In genomic region chr1:61812916-61813315, GRCh38 we compare ENCODE assay signal across 16 cellular contexts.
DNase-seq lines count a peak whose midpoint lies in the region; ATAC-seq and TF ChIP-seq lines count a peak whose summit lies in the region.
"Had no signal": no experiment of that assay in that cellular context is flagged by ENCODE, and none has a peak within 500 bp of the region (broad histone marks: within the 10 kb centered on the region; RNA-seq: fewer than 3 reads in every experiment).

No MANE protein-coding gene starts in this region.

- H3K9me2 ChIP-seq in GM23248 (ENCODE audit: insufficient read depth) (no peaks in the 10 kb centered on the region), GM23338 (ENCODE audit: insufficient read depth) (no peaks in the 10 kb centered on the region)

- H2AFZ ChIP-seq in GM23248 (no peak overlapping the region), GM23338 (no peak overlapping the region)

- no peaks in the 10 kb centered on the region for H3K27me3 ChIP-seq in GM23248 (replicated peaks; ENCODE audit: insufficient read depth)
- no peaks in the 10 kb centered on the region for H3K27me3 ChIP-seq in GM23338 (ENCODE audit: insufficient read depth)
- no peaks in the 10 kb centered on the region for H3K27me3 ChIP-seq in body of pancreas
- H3K27me3 ChIP-seq: BE2C had no signal

- H3K27me3 Mint-ChIP-seq in GM23338 (ENCODE audit: insufficient read depth, low read depth, poor library complexity): peaks cover 2% of the 10 kb centered on the region
- H3K27me3 Mint-ChIP-seq: CD4-positive, CD25-positive, alpha-beta regulatory T cell; CD8-positive, alpha-beta memory T cell had no signal

- ATAC-seq in GM23338 (no peak), body of pancreas (no peak)

- no peaks in the 10 kb centered on the region for H3K9me3 Mint-ChIP-seq in GM23338
- H3K9me3 Mint-ChIP-seq: CD4-positive, CD25-positive, alpha-beta regulatory T cell; CD8-positive, alpha-beta memory T cell had no signal

- H3K4me3 ChIP-seq in GM23248 (no peak overlapping the region), GM23338 (no peak overlapping the region), body of pancreas (no peak overlapping the region)
- H3K4me3 ChIP-seq: HAP-1 had no signal

- no peak overlapping the region for H3K9ac ChIP-seq in GM23248

- no peak overlapping the region for H3K27ac Mint-ChIP-seq in GM23338
- H3K27ac Mint-ChIP-seq: CD4-positive, CD25-positive, alpha-beta regulatory T cell had no signal

- H3K36me3 Mint-ChIP-seq in GM23338 (ENCODE audit: low read depth): peaks cover 30% of the 10 kb centered on the region

- in situ Hi-C loops in GM23248 (cut with MboI): no loop called here

- H3K27ac ChIP-seq in GM23248: no peak overlapping the region
- no peak overlapping the region for H3K27ac ChIP-seq in GM23338 (ENCODE audit: low read depth)
- H3K27ac ChIP-seq in body of pancreas: no peak overlapping the region

- H3K9me3 ChIP-seq in GM23248 (ENCODE audit: low read depth) (no peaks in the 10 kb centered on the region), body of pancreas (no peaks in the 10 kb centered on the region)
- H3K9me3 ChIP-seq: BE2C, Caco-2, HAP-1 had no signal

- H3K4me1 ChIP-seq in GM23248 (ENCODE audit: insufficient read depth) (no peaks in the 10 kb centered on the region), GM23338 (ENCODE audit: insufficient read depth) (no peaks in the 10 kb centered on the region), body of pancreas (no peaks in the 10 kb centered on the region)
- H3K4me1 ChIP-seq: BE2C, Caco-2, HAP-1 had no signal

- no peak overlapping the region for H3K4me3 Mint-ChIP-seq in GM23338
- H3K4me3 Mint-ChIP-seq: CD4-positive, CD25-positive, alpha-beta regulatory T cell; CD8-positive, alpha-beta memory T cell had no signal

- no peaks in the 10 kb centered on the region for H3F3A ChIP-seq in GM23248 (ENCODE audit: insufficient read depth)
- H3F3A ChIP-seq in GM23338 (replicated peaks; ENCODE audit: low read depth): no peaks in the 10 kb centered on the region

- 48 to 55% methylated on average over 1 of the region's 1 CpG for WGBS in GM23248 (ENCODE audit: low coverage in 1 of 2, low lambda C conversion rate in 2 of 2, missing lambda C conversion rate in 2 of 2), 2 experiments
- 86 to 95% methylated on average over 1 of the region's 1 CpG for WGBS in body of pancreas, 2 donors

- H4K20me1 ChIP-seq in GM23248 (ENCODE audit: insufficient read depth): no peaks in the 10 kb centered on the region
- 0 out of 2 replicates have a peak, but pooled peaks cover 7% of the 10 kb centered on the region for H4K20me1 ChIP-seq in GM23338 (replicated peaks; ENCODE audit: insufficient read depth)

- no peaks in the 10 kb centered on the region for H3K36me3 ChIP-seq in GM23248 (ENCODE audit: low read depth)
- 0 out of 2 replicates have a peak, but pooled peaks cover 9% of the 10 kb centered on the region for H3K36me3 ChIP-seq in GM23338 (ENCODE audit: insufficient read depth)
- H3K36me3 ChIP-seq in body of pancreas (replicated peaks in 1 of 2; ENCODE audit: insufficient read depth in 1 of 2, low read depth in 2 of 2): peaks cover 0 to 4% of the 10 kb centered on the region in 2 donors
- H3K36me3 ChIP-seq: BE2C, HAP-1 had no signal

- H3K4me2 ChIP-seq in GM23248 (ENCODE audit: unreplicated experiment) (no peak overlapping the region), GM23338 (no peak overlapping the region)

- peak; percentile 4 for DNase-seq in GM23248
- peak; percentile 2 for DNase-seq in LHCN-M2 (ENCODE audit: low read depth)
- peak; percentile 11 for DNase-seq in inferior parietal cortex (ENCODE audit: extremely low spot score)
- DNase-seq in superior temporal gyrus (ENCODE audit: extremely low spot score): peak; percentile 40
- DNase-seq in GM23338 (ENCODE audit: low spot score): no peak
- no peak for DNase-seq in NAMALWA (ENCODE audit: low spot score)
- no peak for DNase-seq in body of pancreas
- DNase-seq: ACHN; BE2C; C1 segment of cervical spinal cord; Caco-2; CD4-positive, CD25-positive, alpha-beta regulatory T cell; CD8-positive, alpha-beta memory T cell; DMS79; GDM1 had no signal

- intact Hi-C loops in body of pancreas (cut with DNase I): no loop called here

- TF ChIP-seq POLR2A in body of pancreas (IDR thresholded peaks at IDR 0.05): no peak

- no peaks in the 10 kb centered on the region for H3K4me1 Mint-ChIP-seq in GM23338
- H3K4me1 Mint-ChIP-seq: CD8-positive, alpha-beta memory T cell had no signal

- H3K79me2 ChIP-seq in GM23248 (ENCODE audit: insufficient read depth) (no peaks in the 10 kb centered on the region), GM23338 (replicated peaks; ENCODE audit: insufficient read depth) (no peaks in the 10 kb centered on the region)

- no peak for TF ChIP-seq CTCF in GM23338 (conservative IDR thresholded peaks at IDR 0.05; ENCODE audit: low read depth in 2 of 2)
- TF ChIP-seq CTCF in body of pancreas (IDR thresholded peaks at IDR 0.05): no peak

TF ChIP-seq in GM23338, 12 proteins besides CTCF, POLR2A, EP300 and RAD21 (continues in another document):
- TF ChIP-seq ZNF331 (CRISPR knock-in tag; IDR thresholded peaks at IDR 0.05; ENCODE audit: low read depth) (no peak), EZH2 (IDR thresholded peaks at IDR 0.05; ENCODE audit: low read depth, unreplicated experiment) (no peak), REST (IDR thresholded peaks at IDR 0.05; ENCODE audit: unreplicated experiment) (no peak), ETS1 (IDR thresholded peaks at IDR 0.05) (no peak), CREB1 (CRISPR knock-in tag; IDR thresholded peaks at IDR 0.05; ENCODE audit: low read depth) (no peak), STAT1 (IDR thresholded peaks at IDR 0.05; ENCODE audit: unreplicated experiment) (no peak), EZH2phosphoT487 (IDR thresholded peaks at IDR 0.05; ENCODE audit: unreplicated experiment) (no peak), POLR2AphosphoS5 (IDR thresholded peaks at IDR 0.05; ENCODE audit: low read depth) (no peak), NANOG (IDR thresholded peaks at IDR 0.05; ENCODE audit: borderline replicate concordance) (no peak)

Comparison
In these comparisons a context has a peak if more than half of its experiments do, and no peak if none do; other contexts are left out.
1. DNase-seq: peak in GM23248 (single experiment), LHCN-M2 (single experiment), inferior parietal cortex (single experiment) and superior temporal gyrus (single experiment); none in GM23338 (single experiment), NAMALWA (single experiment) and body of pancreas (0 of 4).